Comparison of ENCODE assay signal across 8 cellular contexts in the genomic region with DNA sequence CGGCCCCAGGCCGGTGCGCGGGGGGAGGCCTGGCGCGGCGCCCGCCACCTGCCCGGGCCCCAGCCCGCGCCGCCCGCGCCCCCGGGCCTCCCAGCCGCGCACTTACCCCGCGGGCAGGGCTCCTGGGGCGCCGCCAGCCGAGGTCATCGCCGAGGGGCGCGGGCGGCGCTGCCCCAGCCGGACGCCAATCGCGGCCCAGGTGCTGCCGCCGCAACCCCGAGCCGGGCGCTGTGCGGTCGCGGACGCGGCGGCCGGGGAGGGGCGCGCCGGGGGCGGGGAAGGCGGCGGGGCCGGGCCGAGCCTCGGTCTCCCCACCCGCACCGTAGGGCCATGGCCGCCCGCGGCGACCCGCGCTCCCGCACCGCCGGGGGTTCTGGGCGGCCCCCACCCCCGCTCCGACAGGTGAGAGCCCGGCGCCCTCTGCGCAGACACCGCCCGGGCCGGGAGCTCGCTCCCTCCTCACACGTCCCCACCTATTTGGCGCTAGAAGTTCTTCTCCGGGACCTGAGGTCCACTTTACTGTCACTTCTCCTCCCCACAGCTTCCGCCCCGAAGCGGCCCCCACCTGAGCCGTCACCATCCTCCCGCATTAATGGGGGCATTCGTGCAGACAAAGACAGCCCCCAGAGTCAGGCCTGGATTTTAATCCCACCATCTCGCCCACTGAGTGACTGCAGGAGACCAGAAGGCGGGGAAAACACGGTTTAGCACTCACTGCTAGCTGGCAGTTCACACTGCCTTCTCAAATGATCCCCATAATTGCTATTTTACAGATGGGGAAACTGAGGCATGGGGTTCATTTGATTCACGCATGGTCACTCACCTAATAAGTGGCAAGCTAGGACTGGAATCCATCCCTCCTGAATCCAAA. TPM values are rescaled to one million over a fixed set of nuclear protein-coding genes. Genes with fewer than 3 reads are reported as not detected.
DNase-seq lines count a peak whose midpoint lies in the region; ATAC-seq and TF ChIP-seq lines count a peak whose summit lies in the region.

A gene (minus strand): TSS at position 232 of the 871 bp plus-strand sequence. CDS start 85 bp downstream, at position 147.

- H3K9me3 Mint-ChIP-seq in stimulated activated naive CD8-positive, alpha-beta T cell treated with anti-CD3 and anti-CD28 coated beads, Interleukin-15, amount 100 ng/mL, for 72 hours = no peaks in the 10 kb centered on the region

- intact Hi-C loops in adrenal gland (cut with DNase I) = no loop called here

- H3K36me3 ChIP-seq in adrenal gland (replicated peaks in 1 of 2) = no peaks in the 10 kb centered on the region
- H3K36me3 ChIP-seq in iPS-20b (ENCODE audit: insufficient read depth, low read depth, low read length) = no peaks in the 10 kb centered on the region

- peak within 1 kb of the TSS in 3 of 5 donors; percentile 11 to 72 (median 39) for H3K27ac ChIP-seq in adrenal gland
- no peak within 1 kb of the TSS for H3K27ac ChIP-seq in iPS-20b (ENCODE audit: low read length)

- TF ChIP-seq CTCF in AG04449 (IDR thresholded peaks at IDR 0.05; ENCODE audit: insufficient read depth, low read length, missing control alignments) (no peak), adrenal gland (IDR thresholded peaks at IDR 0.05) (no peak)

- peak within 1 kb of the TSS; percentile 46 for H3K4me3 ChIP-seq in AG04449 (ENCODE audit: low read depth, low read length)
- H3K4me3 ChIP-seq in adrenal gland = peak within 1 kb of the TSS in 2 of 4 donors; percentile 45 to 72
- H3K4me3 ChIP-seq in iPS-20b (ENCODE audit: low read length) = peak within 1 kb of the TSS; percentile 80

- TF ChIP-seq POLR2A in adrenal gland (IDR thresholded peaks at IDR 0.05) = no peak

- peak within 1 kb of the TSS; percentile 75 to 81 for H3K4me3 Mint-ChIP-seq in stimulated activated naive CD8-positive, alpha-beta T cell treated with anti-CD3 and anti-CD28 coated beads, Interleukin-15, amount 100 ng/mL, for 72 hours

- CTCF ChIA-PET in AG04449 (lab: Yijun Ruan, JAX) = interaction anchor here (1.0 to 2.2 kb wide), 4 partner anchors 14 to 35 kb away, joined by 3 to 9 read pairs (median 6); no protein-coding TSS in a partner anchor

- peaks cover 52% of the 10 kb centered on the region for H3K27me3 Mint-ChIP-seq in stimulated activated naive CD8-positive, alpha-beta T cell treated with anti-CD3 and anti-CD28 coated beads, Interleukin-15, amount 100 ng/mL, for 72 hours

- H3K4me1 Mint-ChIP-seq in stimulated activated naive CD8-positive, alpha-beta T cell treated with anti-CD3 and anti-CD28 coated beads, Interleukin-15, amount 100 ng/mL, for 72 hours = peaks cover 15% of the 10 kb centered on the region

- peak; percentile 40 for ATAC-seq in GM21423 (IDR thresholded peaks at IDR 0.05; ENCODE audit: unreplicated experiment)
- peak; percentile 60 for ATAC-seq in stimulated activated naive CD8-positive, alpha-beta T cell treated with anti-CD3 and anti-CD28 coated beads, Interleukin-15, amount 100 ng/mL, for 72 hours
- no peak for ATAC-seq in GM19463 (IDR thresholded peaks at IDR 0.05; ENCODE audit: unreplicated experiment)

- WGBS in adrenal gland, 4 donors = 2 to 41% (median 6%) methylated on average over 3 to 78 of the region's 87 CpGs

- DNase-seq in AG04449 (ENCODE audit: low read depth, low spot score) = no peak
- DNase-seq in adrenal gland = peak in 1 of 7 donors; percentile 20
- no peak for DNase-seq in stimulated activated naive CD8-positive, alpha-beta T cell treated with anti-CD3 and anti-CD28 coated beads, Interleukin-15, amount 100 ng/mL, for 72 hours
- no peak for DNase-seq in dedifferentiated amniotic fluid mesenchymal stem cell (ENCODE audit: extremely low spot score)
- DNase-seq in NCI-H1694 (lab: John Stamatoyannopoulos, UW) = no peak

- H3K27me3 ChIP-seq in adrenal gland (no peaks in the 10 kb centered on the region), iPS-20b (ENCODE audit: insufficient read depth, low read length) (peaks cover 31% of the 10 kb centered on the region)

- no peaks in the 10 kb centered on the region for H3K9me3 ChIP-seq in adrenal gland (replicated peaks in 1 of 3)
- H3K9me3 ChIP-seq in iPS-20b (ENCODE audit: insufficient read depth, low read depth, low read length) = no peaks in the 10 kb centered on the region

- H3K4me1 ChIP-seq in adrenal gland (replicated peaks in 1 of 2) = peaks cover 0 to 20% of the 10 kb centered on the region in 2 donors
- H3K4me1 ChIP-seq in iPS-20b (ENCODE audit: insufficient read depth, low read length) = peaks cover 13% of the 10 kb centered on the region; the same call in 1 of the 2 replicates

- POLR2A ChIA-PET in AG04449 (lab: Yijun Ruan, JAX) = no interaction called here

- H3K27ac Mint-ChIP-seq in stimulated activated naive CD8-positive, alpha-beta T cell treated with anti-CD3 and anti-CD28 coated beads, Interleukin-15, amount 100 ng/mL, for 72 hours = no peak within 1 kb of the TSS

- peak within 1 kb of the TSS; percentile 56; the same call in 1 of the 2 replicates for H3K9ac ChIP-seq in iPS-20b (ENCODE audit: low read depth, low read length)

RNA-seq across cellular contexts. Expression of the gene that starts here (rescaled TPM):
- 10 to 100 TPM in 7 of 8 donors, 1 to 10 TPM in 1; 8.1 to 44.8 (median 24.3) TPM for total RNA-seq in adrenal gland
- polyA plus RNA-seq in adrenal gland = 1 to 10 TPM; 4.7 to 8.7 (median 5.9) TPM
